In the genomic region with DNA sequence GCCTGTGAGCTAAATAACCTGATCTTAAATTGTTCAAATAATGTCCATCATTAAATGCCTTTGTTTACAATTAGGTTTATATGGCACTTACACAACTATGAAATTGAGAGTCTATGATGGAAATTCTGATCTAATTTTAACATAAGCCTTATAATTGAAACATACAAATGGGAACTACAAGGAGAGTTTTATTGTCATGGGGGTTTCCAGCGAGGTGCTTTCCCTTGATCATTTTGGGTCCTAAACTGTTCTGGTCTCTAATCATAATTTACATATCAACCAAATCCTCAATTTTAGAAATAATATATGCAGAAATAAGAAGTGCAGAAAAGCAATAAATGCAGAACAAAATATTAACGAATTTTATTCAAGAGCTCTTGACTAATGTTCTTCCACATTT, we compare ENCODE assay signal across 26 cellular contexts. TPM values are rescaled to one million over a fixed set of nuclear protein-coding genes. Genes with fewer than 3 reads are reported as not detected.
DNase-seq lines count a peak whose midpoint lies in the region; ATAC-seq, FAIRE-seq and TF ChIP-seq lines count a peak whose summit lies in the region.
"Had no signal": no experiment of that assay in that cellular context is flagged by ENCODE, and none has a peak within 500 bp of the region (broad histone marks: within the 10 kb centered on the region; RNA-seq: fewer than 3 reads in every experiment).

No MANE protein-coding gene starts in this region.

- H3K27ac ChIP-seq in HUES48 (ENCODE audit: low read depth, low read length) (peak overlapping the region; percentile 15), GM12878 (ENCODE audit: control insufficient read depth, insufficient read depth) (peak overlapping the region; percentile 75), gastrocnemius medialis (no peak overlapping the region)
- H3K27ac ChIP-seq: BLaER1, dorsolateral prefrontal cortex, GM23248 had no signal

- TF ChIP-seq POLR2A in GM12878 (IDR thresholded peaks at IDR 0.05; ENCODE audit: low read depth, low read length): no peak
- TF ChIP-seq POLR2A in gastrocnemius medialis (IDR thresholded peaks at IDR 0.05): no peak

- no peak for FAIRE-seq in GM12878 (lab: Jason Lieb, UNC)
- FAIRE-seq: kidney, TTC549 had no signal

- TF ChIP-seq EP300 in GM12878 (IDR thresholded peaks at IDR 0.05; ENCODE audit: borderline replicate concordance in 1 of 2, control insufficient read depth in 1 of 2, low read depth in 2 of 2, low read length in 2 of 2): peak in 1 of 2 experiments; percentile 47; a peak in 1 of 4 replicates

- DNase-seq in stimulated activated CD4-positive, alpha-beta T cell treated with anti-CD3 and anti-CD28 coated beads, Interleukin-15, amount 100 ng/mL, for 24 hours: peak; percentile 12
- no peak for DNase-seq in stimulated activated CD4-positive, alpha-beta T cell treated with anti-CD3 and anti-CD28 coated beads, Interleukin-4, amount 100 ng/mL, for 1 hour
- no peak for DNase-seq in GM12878 (ENCODE audit: low read depth, low spot score)
- DNase-seq in gastrocnemius medialis: no peak
- no peak for DNase-seq in EL
- no peak for DNase-seq in C1 segment of cervical spinal cord (lab: John Stamatoyannopoulos, UW)
- no peak for DNase-seq in putamen (ENCODE audit: low spot score)
- DNase-seq: ACHN; activated CD4-positive, alpha-beta T cell treated with anti-CD3 and anti-CD28 coated beads for 36 hours; activated T-cell treated with anti-CD3 and anti-CD28 coated beads, Interleukin-2, amount 50 U/mL, for 72 hours; Caco-2; cerebellar nuclear complex; DMS79; dorsolateral prefrontal cortex; GM23248; HFFc6; KBM-7; kidney; NCI-H146; NCI-H524; posterior cingulate gyrus; SIG-M5; sigmoid colon had no signal

- H2AFZ ChIP-seq in GM12878 (ENCODE audit: control insufficient read depth, low read depth, low read length): no peak overlapping the region
- H2AFZ ChIP-seq: GM23248 had no signal

- 0% methylated on average over 2 of the region's 2 CpGs for WGBS in GM12878 (ENCODE audit: insufficient coverage, insufficient replicate concordance, low lambda C conversion rate, missing lambda C conversion rate)

- POLR2A ChIA-PET in GM12878 (lab: Charles Lee): interaction anchor here (1.2 to 3.4 kb wide), 3 partner anchors 9 to 28 kb away, joined by 3 to 16 read pairs (median 3); no protein-coding TSS in a partner anchor

- H4K20me1 ChIP-seq in GM12878 (ENCODE audit: control insufficient read depth, insufficient read depth): no peaks in the 10 kb centered on the region

- TF ChIP-seq RAD21 in GM12878 (IDR thresholded peaks at IDR 0.05; ENCODE audit: insufficient read depth, low read depth, low read length): no peak

- H3K4me1 ChIP-seq in HUES48 (ENCODE audit: control insufficient read depth, insufficient read depth, low read length) (peaks cover 57% of the 10 kb centered on the region), GM12878 (ENCODE audit: control insufficient read depth, insufficient read depth, low read length) (peaks cover 62% of the 10 kb centered on the region), gastrocnemius medialis (peaks cover 27 to 30% of the 10 kb centered on the region in 2 donors)

- H3K79me2 ChIP-seq in GM12878 (ENCODE audit: control insufficient read depth, insufficient read depth, low read length): peaks cover 85% of the 10 kb centered on the region

- CTCF ChIA-PET in GM12878 (lab: Yijun Ruan, JAX): interaction anchor here (0.8 to 2.5 kb wide), 4 partner anchors 10 to 105 kb away, joined by 3 to 22 read pairs (median 4); no protein-coding TSS in a partner anchor

- H3K36me3 ChIP-seq in HUES48 (ENCODE audit: control insufficient read depth, insufficient read depth, low read length) (no peaks in the 10 kb centered on the region), GM12878 (ENCODE audit: control insufficient read depth in 2 of 2, insufficient read depth in 2 of 2, low read length in 1 of 2) (no peaks in the 10 kb centered on the region), gastrocnemius medialis (no peaks in the 10 kb centered on the region)
- H3K36me3 ChIP-seq: BLaER1, sigmoid colon had no signal

- in situ Hi-C loops in GM12878 (cut with MboI) (no loop called here), gastrocnemius medialis (cut with MboI; ENCODE audit: low sequenced_read_pairs in 4 of 4) (no loop called here)

- H3K9ac ChIP-seq in HUES48 (ENCODE audit: low read depth, low read length): no peak overlapping the region
- no peak overlapping the region for H3K9ac ChIP-seq in GM12878 (ENCODE audit: control insufficient read depth, insufficient read depth, low read length)
- H3K9ac ChIP-seq: BLaER1, GM23248 had no signal

- H3K4me3 ChIP-seq in HUES48 (ENCODE audit: low read depth, low read length): no peak overlapping the region
- H3K4me3 ChIP-seq in GM12878: peak overlapping the region; percentile 4; the same call in 1 of the 2 replicates
- H3K4me3 ChIP-seq in gastrocnemius medialis: no peak overlapping the region
- H3K4me3 ChIP-seq: BLaER1, dorsolateral prefrontal cortex, GM23248, sigmoid colon had no signal

- H3K27me3 ChIP-seq in HUES48 (ENCODE audit: control insufficient read depth, insufficient read depth, low read length) (no peaks in the 10 kb centered on the region), GM12878 (replicated peaks in 1 of 2; ENCODE audit: control insufficient read depth in 2 of 2, insufficient read depth in 2 of 2, low read length in 1 of 2) (no peaks in the 10 kb centered on the region), gastrocnemius medialis (no peaks in the 10 kb centered on the region)
- H3K27me3 ChIP-seq: BLaER1, dorsolateral prefrontal cortex, sigmoid colon had no signal

- no peaks in the 10 kb centered on the region for H3K9me3 ChIP-seq in HUES48 (ENCODE audit: control insufficient read depth, insufficient read depth, low read length)
- no peaks in the 10 kb centered on the region for H3K9me3 ChIP-seq in GM12878 (replicated peaks; ENCODE audit: control insufficient read depth, insufficient read depth, low read length)
- no peaks in the 10 kb centered on the region for H3K9me3 ChIP-seq in gastrocnemius medialis
- H3K9me3 ChIP-seq: BLaER1, Caco-2, sigmoid colon had no signal

- TF ChIP-seq CTCF in GM12878 (IDR thresholded peaks at IDR 0.05 in 2 of 3, conservative IDR thresholded peaks at IDR 0.05 in 1 of 3; ENCODE audit: control insufficient read depth in 2 of 3, extremely low read depth in 1 of 3, insufficient read depth in 1 of 3, low read depth in 3 of 3, low read length in 3 of 3) (no peak), gastrocnemius medialis (IDR thresholded peaks at IDR 0.05 in 4 of 5, conservative IDR thresholded peaks at IDR 0.05 in 1 of 5) (no peak)

- no TSS peak for BruUV-seq in GM12878 (replicated peaks; lab: Mats Ljungman, UMichigan)

- SMC1A ChIA-PET in GM12878 (lab: Charles Lee; ENCODE audit: uncharacterized antibody, unreplicated experiment): interaction anchor here (1.2 to 10.3 kb wide), 10 partner anchors 7 to 104 kb away, joined by 3 to 89 read pairs (median 12); no protein-coding TSS in a partner anchor

- intact Hi-C loops in GM12878 (cut with micrococcal nuclease; ENCODE audit: unreplicated experiment) (no loop called here), gastrocnemius medialis (cut with DNase I; ENCODE audit: low total_unique reads) (no loop called here)

- RAD21 ChIA-PET in GM12878 (lab: Charles Lee; ENCODE audit: unreplicated experiment): interaction anchor here (1.1 to 5.2 kb wide), 4 partner anchors 12 to 41 kb away, joined by 4 to 34 read pairs (median 18); no protein-coding TSS in a partner anchor

- peak overlapping the region; percentile 89 for H3K4me2 ChIP-seq in GM12878 (ENCODE audit: control insufficient read depth, insufficient read depth)
- H3K4me2 ChIP-seq: BLaER1 had no signal

- peak; percentile 37 for ATAC-seq in GM12878
- ATAC-seq in gastrocnemius medialis: no peak
- ATAC-seq: activated CD4-positive, alpha-beta T cell treated with anti-CD3 and anti-CD28 coated beads for 36 hours; activated T-cell treated with anti-CD3 and anti-CD28 coated beads, Interleukin-2, amount 50 U/mL, for 72 hours had no signal

TF ChIP-seq in GM12878, 131 proteins besides CTCF, POLR2A, EP300 and RAD21 (continues in another document):
- TF ChIP-seq ZNF384 (IDR thresholded peaks at IDR 0.05; ENCODE audit: borderline replicate concordance, low read depth, low read length): no peak
- peak; percentile 65 for TF ChIP-seq NFIC (IDR thresholded peaks at IDR 0.05; ENCODE audit: low read depth, low read length)
- TF ChIP-seq SPI1 (IDR thresholded peaks at IDR 0.05; ENCODE audit: borderline replicate concordance, insufficient read depth, low read depth, low read length): no peak
- no peak for TF ChIP-seq CBFB (IDR thresholded peaks at IDR 0.05; ENCODE audit: low read depth)
- TF ChIP-seq, protein P1, sequence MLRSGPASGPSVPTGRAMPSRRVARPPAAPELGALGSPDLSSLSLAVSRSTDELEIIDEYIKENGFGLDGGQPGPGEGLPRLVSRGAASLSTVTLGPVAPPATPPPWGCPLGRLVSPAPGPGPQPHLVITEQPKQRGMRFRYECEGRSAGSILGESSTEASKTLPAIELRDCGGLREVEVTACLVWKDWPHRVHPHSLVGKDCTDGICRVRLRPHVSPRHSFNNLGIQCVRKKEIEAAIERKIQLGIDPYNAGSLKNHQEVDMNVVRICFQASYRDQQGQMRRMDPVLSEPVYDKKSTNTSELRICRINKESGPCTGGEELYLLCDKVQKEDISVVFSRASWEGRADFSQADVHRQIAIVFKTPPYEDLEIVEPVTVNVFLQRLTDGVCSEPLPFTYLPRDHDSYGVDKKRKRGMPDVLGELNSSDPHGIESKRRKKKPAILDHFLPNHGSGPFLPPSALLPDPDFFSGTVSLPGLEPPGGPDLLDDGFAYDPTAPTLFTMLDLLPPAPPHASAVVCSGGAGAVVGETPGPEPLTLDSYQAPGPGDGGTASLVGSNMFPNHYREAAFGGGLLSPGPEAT (IDR thresholded peaks at IDR 0.05; ENCODE audit: low read depth): peak; percentile 86

RNA-seq across cellular contexts. Expression of gene RRAS2, which starts 44.9 kb away (rescaled TPM):
- total RNA-seq in GM12878 (2013; cell fraction: nucleolus; rRNA removed): 36.5 and 45.1 TPM in 2 replicates
- 46.9 and 53.9 TPM in 2 replicates for total RNA-seq in GM12878 (2014; rRNA removed)
- 45.8 and 49.2 TPM in 2 replicates for total RNA-seq in GM12878 (2014; rRNA removed; fragmentation: Illumina TruSeq; extraction: Trizol)
- total RNA-seq in GM12878 (2021): 51.3 and 52.2 TPM in 2 replicates
- 21.4 TPM for polyA plus RNA-seq in GM12878 (2011; ENCODE audit: low read depth)
- polyA plus RNA-seq in GM12878 (2011; rRNA removed): 66.3 and 111 TPM in 2 replicates
- 19.5 and 19.9 TPM in 2 replicates for polyA plus RNA-seq in GM12878 (2011; cell fraction: cytosol; rRNA removed)
- polyA plus RNA-seq in GM12878 (2011; cell fraction: nucleus; rRNA removed): 17.0 and 21.5 TPM in 2 replicates
- 34.4 and 46.5 TPM in 2 replicates for polyA plus RNA-seq in GM12878 (2012)
- polyA plus RNA-seq in GM12878 (2014; fragmentation: Illumina TruSeq; extraction: Trizol): 72.4 and 86.7 TPM in 2 replicates
- polyA plus RNA-seq in GM12878 (2014; fragmentation: Nextera tagmentation; extraction: Ambion mirVana): 10 to 100 TPM; 26.9 to 33.3 TPM
- polyA plus RNA-seq in GM12878 (2014; rRNA removed): 37.4 and 41.8 TPM in 2 replicates
- polyA plus RNA-seq in GM12878 (2016; fragmentation: Nextera tagmentation; extraction: Ambion mirVana): 10 to 100 TPM; 40.0 to 45.0 TPM
- polyA minus RNA-seq in GM12878 (2011; rRNA and poly(A)+ RNA removed): 17.7 and 26.6 TPM in 2 replicates
- 15.4 and 16.7 TPM in 2 replicates for polyA minus RNA-seq in GM12878 (2011; cell fraction: cytosol; rRNA and poly(A)+ RNA removed)
- 12.6 and 20.9 TPM in 2 replicates for polyA minus RNA-seq in GM12878 (2011; cell fraction: nucleus; rRNA and poly(A)+ RNA removed)
- 10 to 100 TPM; 52.8 to 81.9 (median 59.8) TPM for total RNA-seq in gastrocnemius medialis

Comparison
In these comparisons a context has a peak if more than half of its experiments do, and no peak if none do; other contexts are left out.
1. H3K27ac ChIP-seq: peak in HUES48 (single experiment) and GM12878 (single experiment); none in gastrocnemius medialis (0 of 4).